8 cellular contexts compared by ENCODE assay signal in genomic region chr19:16828990-16829821, GRCh38. TPM values are rescaled to one million over a fixed set of nuclear protein-coding genes. Genes with fewer than 3 reads are reported as not detected.
DNase-seq lines count a peak whose midpoint lies in the region; ATAC-seq, FAIRE-seq and TF ChIP-seq lines count a peak whose summit lies in the region.

TSS of gene SIN3B (plus strand) at chr19:16829398. CDS start at chr19:16829421, 23 bp downstream.

- H3K27ac ChIP-seq in prostate gland (peak within 1 kb of the TSS; percentile 74 to 83), upper lobe of left lung (peak within 1 kb of the TSS; percentile 81 to 95 (median 89))

- peak; percentile 87 for TF ChIP-seq POLR2A in H54 (IDR thresholded peaks at IDR 0.05; ENCODE audit: low read depth, low read length)
- peak; percentile 81 for TF ChIP-seq POLR2A in prostate gland (IDR thresholded peaks at IDR 0.05)
- peak in 3 of 4 donors; percentile 70 to 76 (median 75) for TF ChIP-seq POLR2A in upper lobe of left lung (IDR thresholded peaks at IDR 0.05)

- H3K4me3 ChIP-seq in prostate gland, result peak within 1 kb of the TSS; percentile 63 to 99
- H3K4me3 ChIP-seq in upper lobe of left lung, result peak within 1 kb of the TSS; percentile 73 to 100 (median 98)

- intact Hi-C loops in left ventricle myocardium superior (cut with micrococcal nuclease) (no loop called here), prostate gland (cut with DNase I) (loop anchor here (5.0 to 10.0 kb wide), 2 partner anchors 68 to 94 kb away; no protein-coding TSS in a partner anchor)

- TF ChIP-seq CTCF in prostate gland (IDR thresholded peaks at IDR 0.05), result peak in 1 of 4 experiments; percentile 13
- no peak for TF ChIP-seq CTCF in upper lobe of left lung (IDR thresholded peaks at IDR 0.05)

- H3K27me3 ChIP-seq in prostate gland (replicated peaks; ENCODE audit: insufficient read depth), result no peaks in the 10 kb centered on the region
- no peaks in the 10 kb centered on the region for H3K27me3 ChIP-seq in upper lobe of left lung

- H3K36me3 ChIP-seq in prostate gland (peaks cover 4 to 11% of the 10 kb centered on the region in 2 donors), upper lobe of left lung (peaks cover 9 to 33% (median 29%) of the 10 kb centered on the region in 4 donors)

- no peak for FAIRE-seq in H54 (lab: Jason Lieb, UNC)

- H3K4me1 ChIP-seq in prostate gland (replicated peaks) (no peaks in the 10 kb centered on the region), upper lobe of left lung (peaks cover 15 to 38% (median 21%) of the 10 kb centered on the region in 4 donors)

- 2% methylated on average over 44 of the region's 63 CpGs for WGBS in prostate gland
- WGBS in upper lobe of left lung, 2 donors, result 5 to 6% methylated on average over 18 to 20 of the region's 63 CpGs

- H3K9me3 ChIP-seq in prostate gland, result no peaks in the 10 kb centered on the region
- H3K9me3 ChIP-seq in upper lobe of left lung, result no peaks in the 10 kb centered on the region

- no peak for TF ChIP-seq EP300 in upper lobe of left lung (IDR thresholded peaks at IDR 0.05)

- ATAC-seq in left ventricle myocardium superior (peak; percentile 87), upper lobe of left lung (ENCODE audit: low FRiP score in 2 of 2) (peak; percentile 89 to 93)

- DNase-seq in COLO668 (lab: John Stamatoyannopoulos, UW; ENCODE audit: unreplicated experiment) (peak; percentile 85), H54 (ENCODE audit: insufficient read length, low spot score) (peak; percentile 74), NCI-H1694 (lab: John Stamatoyannopoulos, UW) (peak; percentile 63), T-helper 22 cell (ENCODE audit: low read depth) (peak; percentile 76), anterior cingulate cortex (lab: John Stamatoyannopoulos, UW) (peak in 57 of 58 donors; percentile 22 to 89 (median 76)), left ventricle myocardium superior (peak; percentile 89), prostate gland (ENCODE audit: low spot score) (peak; percentile 80), upper lobe of left lung (peak; percentile 83 to 97)

RNA-seq across cellular contexts. Expression of gene SIN3B, which starts in this region (rescaled TPM):
- 26.0 TPM for total RNA-seq in left ventricle myocardium superior
- 100 to 1,000 TPM in 1 of 2 donors, 10 to 100 TPM in 1; 37.8 to 159 TPM for total RNA-seq in prostate gland
- total RNA-seq in upper lobe of left lung, result 100 to 1,000 TPM in 2 of 6 donors, 10 to 100 TPM in 4; 38.2 to 385 (median 63.5) TPM

Comparison
In these comparisons a context has a peak if more than half of its experiments do, and no peak if none do; other contexts are left out.
1. Peak in every context shown above with its lines: DNase-seq, ATAC-seq, H3K4me3 ChIP-seq and H3K27ac ChIP-seq.